ENCODE assay signal across 8 cellular contexts in the genomic region with DNA sequence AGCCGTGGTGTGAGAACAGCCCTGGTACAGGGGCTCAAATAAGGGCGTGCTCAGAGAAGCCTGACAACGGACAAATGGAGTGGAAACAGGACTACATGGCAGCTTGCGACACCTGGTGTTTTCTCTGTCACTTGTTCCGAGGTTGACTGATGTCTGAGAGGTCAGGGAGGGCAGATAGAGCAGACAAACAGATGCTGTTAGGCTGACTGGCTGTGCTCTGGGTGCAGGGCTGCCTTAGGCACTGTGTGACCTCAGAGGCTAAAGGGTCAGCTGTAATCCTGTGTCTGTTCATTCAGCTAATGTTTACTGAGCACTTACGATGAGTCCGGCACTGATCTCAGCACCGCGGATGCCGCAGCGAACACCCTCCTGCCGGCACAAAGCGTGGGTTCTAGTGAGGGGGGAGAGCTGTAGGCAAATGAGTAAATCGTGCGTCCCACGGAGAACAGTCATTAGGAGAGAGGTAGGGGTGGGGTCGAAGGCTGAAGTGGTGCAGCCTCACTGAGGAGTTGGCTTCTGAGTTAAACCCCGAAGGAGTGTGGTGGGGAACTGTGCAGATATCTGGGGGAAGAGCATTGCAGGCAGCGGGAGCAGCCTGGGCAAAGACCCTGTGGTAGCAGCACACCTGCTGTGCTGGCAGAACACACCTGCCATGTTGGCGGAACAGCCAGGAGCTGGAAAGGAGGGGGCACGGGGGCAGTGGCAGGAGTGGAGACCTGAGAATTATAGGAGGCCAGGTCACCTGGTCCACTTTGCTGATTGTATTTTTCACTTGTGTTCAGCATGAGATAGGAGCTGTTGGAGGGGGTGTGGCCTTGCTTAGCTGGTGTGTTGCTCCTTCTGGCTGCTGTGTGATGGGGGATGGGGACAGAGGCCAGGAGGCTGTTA.
DNase-seq lines count a peak whose midpoint lies in the region; ATAC-seq lines count a peak whose summit lies in the region.

No MANE protein-coding gene starts in this region.

- ATAC-seq in GM19372 (IDR thresholded peaks at IDR 0.05; ENCODE audit: low read depth, unreplicated experiment) = peak; percentile 86
- ATAC-seq in HG03175 (IDR thresholded peaks at IDR 0.05; ENCODE audit: unreplicated experiment) = peak; percentile 92

- peak overlapping the region; percentile 74 for H3K27ac ChIP-seq in caudate nucleus (ENCODE audit: low read depth, low read length)

- DNase-seq in ELF-1 (ENCODE audit: low read depth, low spot score) = peak; percentile 92
- DNase-seq in caudate nucleus (lab: John Stamatoyannopoulos, UW) = peak in 6 of 61 donors; percentile 5 to 30 (median 26)
- DNase-seq in cortex of kidney (lab: John Stamatoyannopoulos, UW) = no peak
- no peak for DNase-seq in activated gamma-delta T cell (lab: John Stamatoyannopoulos, UW)
- DNase-seq in amniotic stem cell (lab: John Stamatoyannopoulos, UW) = no peak
- DNase-seq in NCI-H1092 (lab: John Stamatoyannopoulos, UW) = no peak
